Comparison of ENCODE assay signal across 23 cellular contexts in genomic region chr10:75894761-75895160, GRCh38.
DNase-seq lines count a peak whose midpoint lies in the region; ATAC-seq and TF ChIP-seq lines count a peak whose summit lies in the region.
"Had no signal": no experiment of that assay in that cellular context is flagged by ENCODE, and none has a peak within 500 bp of the region (broad histone marks: within the 10 kb centered on the region; RNA-seq: fewer than 3 reads in every experiment).

No MANE protein-coding gene starts in this region.

- DNase-seq in M059J (ENCODE audit: low read depth) = peak; percentile 39
- peak; percentile 31 for DNase-seq in fibroblast of villous mesenchyme (ENCODE audit: low read depth)
- DNase-seq in sciatic nerve (ENCODE audit: low spot score) = no peak
- no peak for DNase-seq in NCI-H345 treated with DMSO at 0.1 percent for 48 hours (lab: John Stamatoyannopoulos, UW; ENCODE audit: unreplicated experiment)
- no peak for DNase-seq in mesenteric fat pad (ENCODE audit: low spot score)
- DNase-seq: 8988T; ACHN; AML-193; BE2C; CD4-positive, alpha-beta T cell; CD8-positive, alpha-beta memory T cell; DMS 273 treated with DMSO at 0.1 percent for 48 hours; DMS79; EL; GDM1; GM23248; H9; HFFc6 had no signal

- H3K4me3 ChIP-seq in fibroblast of villous mesenchyme (ENCODE audit: low read depth, low read length) = no peak overlapping the region
- no peak overlapping the region for H3K4me3 ChIP-seq in gastroesophageal sphincter
- H3K4me3 ChIP-seq: A549; BLaER1 treated with 17β-estradiol and CSF1 and Interleukin-3, amounts not matched to agents 10 nM and 100 nM; GM12878; GM23248 had no signal

- H3K27ac ChIP-seq in gastroesophageal sphincter = no peak overlapping the region
- H3K27ac ChIP-seq: A549; BLaER1 treated with 17β-estradiol and CSF1 and Interleukin-3, amounts not matched to agents 10 nM and 100 nM; GM23248 had no signal

- TF ChIP-seq CTCF in fibroblast of villous mesenchyme (IDR thresholded peaks at IDR 0.05; ENCODE audit: insufficient read depth, low read depth, low read length) (no peak), gastroesophageal sphincter (IDR thresholded peaks at IDR 0.05) (no peak)

- no peaks in the 10 kb centered on the region for H3K36me3 ChIP-seq in gastroesophageal sphincter
- H3K36me3 ChIP-seq: BE2C; BLaER1 treated with 17β-estradiol and CSF1 and Interleukin-3, amounts not matched to agents 10 nM and 100 nM had no signal

- no peaks in the 10 kb centered on the region for H3K27me3 ChIP-seq in gastroesophageal sphincter
- H3K27me3 ChIP-seq: BE2C; BLaER1 treated with 17β-estradiol and CSF1 and Interleukin-3, amounts not matched to agents 10 nM and 100 nM had no signal

- no peak for TF ChIP-seq POLR2A in gastroesophageal sphincter (IDR thresholded peaks at IDR 0.05)

- 100% methylated on average over 1 of the region's 1 CpG for WGBS in gastroesophageal sphincter (ENCODE audit: low coverage in 1 of 2), 2 donors

- H3K4me1 ChIP-seq in gastroesophageal sphincter = no peaks in the 10 kb centered on the region
- H3K4me1 ChIP-seq: A549; BE2C; BLaER1 treated with 17β-estradiol and CSF1 and Interleukin-3, amounts not matched to agents 10 nM and 100 nM had no signal

- ATAC-seq in sciatic nerve = peak; percentile 52
- no peak for ATAC-seq in gastroesophageal sphincter
- ATAC-seq: A549, GM12878, HCT116 had no signal

- intact Hi-C loops in sciatic nerve (cut with DNase I) = no loop called here

- H3K9me3 ChIP-seq in gastroesophageal sphincter = no peaks in the 10 kb centered on the region
- H3K9me3 ChIP-seq: A549; BE2C; BLaER1 treated with 17β-estradiol and CSF1 and Interleukin-3, amounts not matched to agents 10 nM and 100 nM had no signal

- TF ChIP-seq EP300 in gastroesophageal sphincter (IDR thresholded peaks at IDR 0.05) = no peak

Comparison
In these comparisons a context has a peak if more than half of its experiments do, and no peak if none do; other contexts are left out.
1. DNase-seq: peak in M059J (single experiment) and fibroblast of villous mesenchyme (single experiment); none in sciatic nerve (single experiment), NCI-H345 treated with DMSO at 0.1 percent for 48 hours (single experiment) and mesenteric fat pad (single experiment).